Comparison of ENCODE assay signal across 1 cellular context in genomic region chr11:122398167-122398566, GRCh38.
TF ChIP-seq lines count a peak whose summit lies in the region.

No MANE protein-coding gene starts in this region.

TF ChIP-seq in GM12878, 131 proteins besides CTCF, POLR2A, EP300 and RAD21 (continued from another document):
- TF ChIP-seq ZBTB11 (CRISPR knock-in tag; IDR thresholded peaks at IDR 0.05) (no peak), EED (IDR thresholded peaks at IDR 0.05; ENCODE audit: low read depth) (0 out of 2 replicates have a peak, but pooled peaks have one; percentile 36), YY1 (IDR thresholded peaks at IDR 0.05; ENCODE audit: low read depth, low read length) (no peak), SREBF2 (IDR thresholded peaks at IDR 0.05; ENCODE audit: low read length) (no peak), MAX (IDR thresholded peaks at IDR 0.05; ENCODE audit: low read depth, low read length) (no peak), MEF2B (IDR thresholded peaks at IDR 0.05; ENCODE audit: partially characterized antibody, poor library complexity, severe bottlenecking) (no peak), ETV6 (conservative IDR thresholded peaks at IDR 0.05 in 1 of 2, IDR thresholded peaks at IDR 0.05 in 1 of 2; ENCODE audit: borderline replicate concordance in 1 of 2, low read depth in 1 of 2) (no peak), MXI1 (IDR thresholded peaks at IDR 0.05; ENCODE audit: low read depth, low read length) (no peak), NR2C1 (IDR thresholded peaks at IDR 0.05) (no peak), SMAD1 (IDR thresholded peaks at IDR 0.05; ENCODE audit: low read depth, partially characterized antibody) (no peak), TAF1 (IDR thresholded peaks at IDR 0.05; ENCODE audit: borderline replicate concordance, low read depth, low read length) (no peak), IKZF2 (IDR thresholded peaks at IDR 0.05) (peak in 1 of 2 experiments; percentile 17; a peak in 1 of 4 replicates)
